ENCODE assay signal across 8 cellular contexts in the genomic region with DNA sequence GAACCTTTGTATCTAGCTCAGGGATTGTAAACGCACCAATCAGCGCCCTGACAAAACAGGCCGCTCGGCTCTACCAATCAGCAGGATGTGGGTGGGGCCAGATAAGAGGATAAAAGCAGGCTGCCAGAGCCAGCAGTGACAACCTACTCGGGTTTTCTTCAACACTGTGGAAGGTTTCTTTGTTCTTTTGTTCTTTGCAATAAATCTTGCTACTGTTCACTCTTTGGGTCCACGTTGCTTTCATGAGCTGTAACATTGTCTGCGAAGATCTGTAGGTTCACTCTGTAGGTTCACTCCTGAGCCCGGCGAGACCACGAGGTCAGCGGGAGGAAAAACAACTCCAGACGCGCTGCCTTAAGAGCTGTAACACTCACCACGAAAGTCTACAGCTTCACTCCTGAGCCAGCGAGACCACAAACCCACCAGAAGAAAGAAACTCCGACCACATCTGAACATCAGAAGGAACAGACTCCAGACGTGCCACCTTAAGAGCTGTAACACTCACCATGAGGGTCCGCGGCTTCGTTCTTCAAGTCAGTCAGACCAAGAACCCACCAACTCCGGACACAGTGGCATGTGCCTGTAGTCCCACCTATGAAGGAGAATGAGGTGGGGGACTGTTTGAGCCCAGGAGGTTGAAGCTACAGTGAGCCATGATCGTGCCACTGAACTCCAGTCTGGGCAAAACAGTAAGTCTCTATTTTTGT. TPM values are rescaled to one million over a fixed set of nuclear protein-coding genes. Genes with fewer than 3 reads are reported as not detected.
DNase-seq lines count a peak whose midpoint lies in the region; ATAC-seq lines count a peak whose summit lies in the region.
"Not testable (repeated sequence)": the region's sequence is repeated elsewhere in the genome, so short reads cannot be mapped to it uniquely, and the experiment has no call there.

No MANE protein-coding gene starts in this region.

- H3K36me3 Mint-ChIP-seq in central memory CD8-positive, alpha-beta T cell (ENCODE audit: insufficient read depth): not testable (repeated sequence)

- H3K4me3 Mint-ChIP-seq in central memory CD8-positive, alpha-beta T cell: peak overlapping the region; percentile 71

- not testable (repeated sequence) for H2AFZ ChIP-seq in Karpas-422 (ENCODE audit: low read length)

- not testable (repeated sequence) for H3K4me2 ChIP-seq in Karpas-422 (ENCODE audit: low read depth, low read length, poor library complexity, severe bottlenecking)

- H3K9ac ChIP-seq in Karpas-422 (ENCODE audit: low read length): not testable (repeated sequence)

- not testable (repeated sequence) for H4K20me1 ChIP-seq in Karpas-422 (ENCODE audit: insufficient read depth, low read depth, low read length)

- not testable (repeated sequence) for H3K27me3 ChIP-seq in Karpas-422 (ENCODE audit: low read length)

- H3K4me3 ChIP-seq in Karpas-422 (ENCODE audit: low read length): not testable (repeated sequence)

- not testable (repeated sequence) for H3K9me2 ChIP-seq in Karpas-422 (replicated peaks; ENCODE audit: insufficient read depth, low read length)

- H3K79me2 ChIP-seq in Karpas-422 (ENCODE audit: low read length): not testable (repeated sequence)

- not testable (repeated sequence) for H3K9me3 ChIP-seq in Karpas-422 (ENCODE audit: low read length)

- not testable (repeated sequence) for H3K27me3 Mint-ChIP-seq in central memory CD8-positive, alpha-beta T cell

- DNase-seq in Karpas-422: peak; percentile 21
- DNase-seq in activated CD4-positive, alpha-beta T cell treated with anti-CD3 and anti-CD28 coated beads for 24 hours (ENCODE audit: low read depth in 2 of 2): peak; percentile 19 to 32
- peak; percentile 43 for DNase-seq in activated CD8-positive, alpha-beta memory T cell treated with anti-CD3 and anti-CD28 coated beads, Interleukin-2, amount 50 U/mL, for 1 hour (ENCODE audit: extremely low read depth)
- peak; percentile 32 for DNase-seq in activated effector memory CD4-positive, alpha-beta T cell treated with Interleukin-2 at 50 U/mL for 16 hours
- peak; percentile 47 to 66 for DNase-seq in central memory CD8-positive, alpha-beta T cell (ENCODE audit: low spot score in 2 of 2)
- DNase-seq in stimulated activated CD4-positive, alpha-beta T cell treated with anti-CD3 and anti-CD28 coated beads, Interleukin-12 subunit alpha, Interleukin-12 subunit beta, amount 100 ng/mL, for 48 hours (ENCODE audit: low read depth in 2 of 3, low spot score in 1 of 3): peak; percentile 40 to 64 (median 60)
- peak; percentile 16 for DNase-seq in stimulated activated CD8-positive, alpha-beta memory T cell treated with anti-CD3 and anti-CD28 coated beads, Interleukin-12 subunit alpha, Interleukin-12 subunit beta, amount 100 ng/mL, for 24 hours (ENCODE audit: extremely low read depth)
- peak; percentile 55 for DNase-seq in stimulated activated naive CD8-positive, alpha-beta T cell treated with anti-CD3 and anti-CD28 coated beads, Interleukin-15, Interleukin-2, amounts not matched to agents 100 U/mL and 50 U/mL, for 24 hours

- not testable (repeated sequence) for H3K4me1 ChIP-seq in Karpas-422 (ENCODE audit: low read length)

- H3K4me1 Mint-ChIP-seq in central memory CD8-positive, alpha-beta T cell: peaks cover 13% of the 10 kb centered on the region

- not testable (repeated sequence) for H3K27ac ChIP-seq in Karpas-422 (ENCODE audit: low read length)

- H3K36me3 ChIP-seq in Karpas-422 (ENCODE audit: insufficient read depth, low read length): not testable (repeated sequence)

- H3K27ac Mint-ChIP-seq in central memory CD8-positive, alpha-beta T cell (ENCODE audit: low read depth): peak overlapping the region; percentile 74

- peak; percentile 83 for ATAC-seq in central memory CD8-positive, alpha-beta T cell (replicated peaks; ENCODE audit: extremely low read depth, poor library complexity, severe bottlenecking)
- peak; percentile 67 for ATAC-seq in stimulated activated naive CD8-positive, alpha-beta T cell treated with anti-CD3 and anti-CD28 coated beads, Interleukin-15, Interleukin-2, amounts not matched to agents 100 U/mL and 50 U/mL, for 24 hours

- not testable (repeated sequence) for H3K9me3 Mint-ChIP-seq in central memory CD8-positive, alpha-beta T cell

RNA-seq across cellular contexts. Expression of a gene that starts 46.8 kb away (rescaled TPM):
- 9.9 and 18.7 TPM in 2 replicates for total RNA-seq in Karpas-422 (2014; rRNA removed; shearing (Covaris generic); ENCODE audit: low replicate concordance)
